ENCODE assay signal across 1 cellular context in the genomic region with DNA sequence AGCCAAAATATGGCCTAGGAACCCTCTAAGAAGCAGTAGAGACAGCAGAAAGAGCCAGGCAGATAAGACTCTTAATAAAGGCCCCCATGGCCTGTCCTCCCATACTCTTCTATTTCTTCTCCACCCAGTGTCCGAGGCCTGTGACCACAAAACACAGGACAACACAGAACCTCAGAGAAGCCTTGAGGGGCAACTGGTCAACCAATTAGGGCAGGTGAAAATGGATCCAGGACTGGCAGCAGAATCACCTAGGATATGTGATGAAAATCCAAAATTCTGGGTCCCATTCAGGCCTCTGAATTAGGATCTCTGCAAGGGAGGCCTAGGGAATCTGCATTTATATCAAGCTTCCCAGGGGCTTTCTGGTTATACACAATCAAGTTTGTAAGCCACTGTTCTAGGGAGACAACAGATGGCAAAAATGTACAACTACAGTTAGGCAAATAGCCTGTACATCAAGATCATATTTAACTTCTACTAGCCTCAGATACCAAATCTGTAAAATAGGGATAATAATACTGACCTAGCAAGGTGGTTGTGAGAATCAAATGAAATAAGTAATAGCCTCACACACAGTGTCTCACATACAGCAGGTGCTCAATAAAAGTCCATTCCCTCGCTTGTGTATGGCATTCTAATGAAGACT.
TF ChIP-seq lines count a peak whose summit lies in the region.

No MANE protein-coding gene starts in this region.

TF ChIP-seq in K562, 482 proteins besides CTCF, POLR2A, EP300 and RAD21:
- TF ChIP-seq, protein P1, sequence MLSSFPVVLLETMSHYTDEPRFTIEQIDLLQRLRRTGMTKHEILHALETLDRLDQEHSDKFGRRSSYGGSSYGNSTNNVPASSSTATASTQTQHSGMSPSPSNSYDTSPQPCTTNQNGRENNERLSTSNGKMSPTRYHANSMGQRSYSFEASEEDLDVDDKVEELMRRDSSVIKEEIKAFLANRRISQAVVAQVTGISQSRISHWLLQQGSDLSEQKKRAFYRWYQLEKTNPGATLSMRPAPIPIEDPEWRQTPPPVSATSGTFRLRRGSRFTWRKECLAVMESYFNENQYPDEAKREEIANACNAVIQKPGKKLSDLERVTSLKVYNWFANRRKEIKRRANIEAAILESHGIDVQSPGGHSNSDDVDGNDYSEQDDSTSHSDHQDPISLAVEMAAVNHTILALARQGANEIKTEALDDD (IDR thresholded peaks at IDR 0.05): no peak
- TF ChIP-seq, protein P2, sequence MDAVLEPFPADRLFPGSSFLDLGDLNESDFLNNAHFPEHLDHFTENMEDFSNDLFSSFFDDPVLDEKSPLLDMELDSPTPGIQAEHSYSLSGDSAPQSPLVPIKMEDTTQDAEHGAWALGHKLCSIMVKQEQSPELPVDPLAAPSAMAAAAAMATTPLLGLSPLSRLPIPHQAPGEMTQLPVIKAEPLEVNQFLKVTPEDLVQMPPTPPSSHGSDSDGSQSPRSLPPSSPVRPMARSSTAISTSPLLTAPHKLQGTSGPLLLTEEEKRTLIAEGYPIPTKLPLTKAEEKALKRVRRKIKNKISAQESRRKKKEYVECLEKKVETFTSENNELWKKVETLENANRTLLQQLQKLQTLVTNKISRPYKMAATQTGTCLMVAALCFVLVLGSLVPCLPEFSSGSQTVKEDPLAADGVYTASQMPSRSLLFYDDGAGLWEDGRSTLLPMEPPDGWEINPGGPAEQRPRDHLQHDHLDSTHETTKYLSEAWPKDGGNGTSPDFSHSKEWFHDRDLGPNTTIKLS (IDR thresholded peaks at IDR 0.05; ENCODE audit: borderline replicate concordance, low read depth): 0 out of 2 replicates have a peak, but pooled peaks have one; percentile 10
- TF ChIP-seq TEAD4 (IDR thresholded peaks at IDR 0.05; ENCODE audit: low read length): no peak
- no peak for TF ChIP-seq TEAD4 (CRISPR knock-in tag; IDR thresholded peaks at IDR 0.05; ENCODE audit: borderline replicate concordance)
- TF ChIP-seq ZNF124 (CRISPR knock-in tag; IDR thresholded peaks at IDR 0.05): no peak
- 0 out of 2 replicates have a peak, but pooled peaks have one; percentile 21 for TF ChIP-seq GABPA (tag; conservative IDR thresholded peaks at IDR 0.05; ENCODE audit: low read depth)
- peak; percentile 81 for TF ChIP-seq BCOR (IDR thresholded peaks at IDR 0.05)
- no peak for TF ChIP-seq ELF2 (CRISPR knock-in tag; IDR thresholded peaks at IDR 0.05)
- TF ChIP-seq ZKSCAN8 (CRISPR knock-in tag; IDR thresholded peaks at IDR 0.05): peak; percentile 98
- TF ChIP-seq, protein P3, sequence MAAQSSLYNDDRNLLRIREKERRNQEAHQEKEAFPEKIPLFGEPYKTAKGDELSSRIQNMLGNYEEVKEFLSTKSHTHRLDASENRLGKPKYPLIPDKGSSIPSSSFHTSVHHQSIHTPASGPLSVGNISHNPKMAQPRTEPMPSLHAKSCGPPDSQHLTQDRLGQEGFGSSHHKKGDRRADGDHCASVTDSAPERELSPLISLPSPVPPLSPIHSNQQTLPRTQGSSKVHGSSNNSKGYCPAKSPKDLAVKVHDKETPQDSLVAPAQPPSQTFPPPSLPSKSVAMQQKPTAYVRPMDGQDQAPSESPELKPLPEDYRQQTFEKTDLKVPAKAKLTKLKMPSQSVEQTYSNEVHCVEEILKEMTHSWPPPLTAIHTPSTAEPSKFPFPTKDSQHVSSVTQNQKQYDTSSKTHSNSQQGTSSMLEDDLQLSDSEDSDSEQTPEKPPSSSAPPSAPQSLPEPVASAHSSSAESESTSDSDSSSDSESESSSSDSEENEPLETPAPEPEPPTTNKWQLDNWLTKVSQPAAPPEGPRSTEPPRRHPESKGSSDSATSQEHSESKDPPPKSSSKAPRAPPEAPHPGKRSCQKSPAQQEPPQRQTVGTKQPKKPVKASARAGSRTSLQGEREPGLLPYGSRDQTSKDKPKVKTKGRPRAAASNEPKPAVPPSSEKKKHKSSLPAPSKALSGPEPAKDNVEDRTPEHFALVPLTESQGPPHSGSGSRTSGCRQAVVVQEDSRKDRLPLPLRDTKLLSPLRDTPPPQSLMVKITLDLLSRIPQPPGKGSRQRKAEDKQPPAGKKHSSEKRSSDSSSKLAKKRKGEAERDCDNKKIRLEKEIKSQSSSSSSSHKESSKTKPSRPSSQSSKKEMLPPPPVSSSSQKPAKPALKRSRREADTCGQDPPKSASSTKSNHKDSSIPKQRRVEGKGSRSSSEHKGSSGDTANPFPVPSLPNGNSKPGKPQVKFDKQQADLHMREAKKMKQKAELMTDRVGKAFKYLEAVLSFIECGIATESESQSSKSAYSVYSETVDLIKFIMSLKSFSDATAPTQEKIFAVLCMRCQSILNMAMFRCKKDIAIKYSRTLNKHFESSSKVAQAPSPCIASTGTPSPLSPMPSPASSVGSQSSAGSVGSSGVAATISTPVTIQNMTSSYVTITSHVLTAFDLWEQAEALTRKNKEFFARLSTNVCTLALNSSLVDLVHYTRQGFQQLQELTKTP (IDR thresholded peaks at IDR 0.05; ENCODE audit: low read depth in 1 of 2, partially characterized antibody in 2 of 2): no peak
- TF ChIP-seq KAT7 (CRISPR knock-in tag; IDR thresholded peaks at IDR 0.05; ENCODE audit: borderline replicate concordance): 0 out of 2 replicates have a peak, but pooled peaks have one; percentile 30
- TF ChIP-seq FOXK2 (conservative IDR thresholded peaks at IDR 0.05 in 1 of 2, IDR thresholded peaks at IDR 0.05 in 1 of 2; ENCODE audit: low read depth in 2 of 2): no peak
- TF ChIP-seq, protein P4, sequence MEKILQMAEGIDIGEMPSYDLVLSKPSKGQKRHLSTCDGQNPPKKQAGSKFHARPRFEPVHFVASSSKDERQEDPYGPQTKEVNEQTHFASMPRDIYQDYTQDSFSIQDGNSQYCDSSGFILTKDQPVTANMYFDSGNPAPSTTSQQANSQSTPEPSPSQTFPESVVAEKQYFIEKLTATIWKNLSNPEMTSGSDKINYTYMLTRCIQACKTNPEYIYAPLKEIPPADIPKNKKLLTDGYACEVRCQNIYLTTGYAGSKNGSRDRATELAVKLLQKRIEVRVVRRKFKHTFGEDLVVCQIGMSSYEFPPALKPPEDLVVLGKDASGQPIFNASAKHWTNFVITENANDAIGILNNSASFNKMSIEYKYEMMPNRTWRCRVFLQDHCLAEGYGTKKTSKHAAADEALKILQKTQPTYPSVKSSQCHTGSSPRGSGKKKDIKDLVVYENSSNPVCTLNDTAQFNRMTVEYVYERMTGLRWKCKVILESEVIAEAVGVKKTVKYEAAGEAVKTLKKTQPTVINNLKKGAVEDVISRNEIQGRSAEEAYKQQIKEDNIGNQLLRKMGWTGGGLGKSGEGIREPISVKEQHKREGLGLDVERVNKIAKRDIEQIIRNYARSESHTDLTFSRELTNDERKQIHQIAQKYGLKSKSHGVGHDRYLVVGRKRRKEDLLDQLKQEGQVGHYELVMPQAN (IDR thresholded peaks at IDR 0.05; ENCODE audit: borderline replicate concordance): 0 out of 2 replicates have a peak, but pooled peaks have one; percentile 17
- TF ChIP-seq, protein P5, sequence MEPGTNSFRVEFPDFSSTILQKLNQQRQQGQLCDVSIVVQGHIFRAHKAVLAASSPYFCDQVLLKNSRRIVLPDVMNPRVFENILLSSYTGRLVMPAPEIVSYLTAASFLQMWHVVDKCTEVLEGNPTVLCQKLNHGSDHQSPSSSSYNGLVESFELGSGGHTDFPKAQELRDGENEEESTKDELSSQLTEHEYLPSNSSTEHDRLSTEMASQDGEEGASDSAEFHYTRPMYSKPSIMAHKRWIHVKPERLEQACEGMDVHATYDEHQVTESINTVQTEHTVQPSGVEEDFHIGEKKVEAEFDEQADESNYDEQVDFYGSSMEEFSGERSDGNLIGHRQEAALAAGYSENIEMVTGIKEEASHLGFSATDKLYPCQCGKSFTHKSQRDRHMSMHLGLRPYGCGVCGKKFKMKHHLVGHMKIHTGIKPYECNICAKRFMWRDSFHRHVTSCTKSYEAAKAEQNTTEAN (CRISPR knock-in tag; IDR thresholded peaks at IDR 0.05): no peak
- no peak for TF ChIP-seq HNRNPLL (IDR thresholded peaks at IDR 0.05; ENCODE audit: low read depth, low read length, poor library complexity, severe bottlenecking)
- 0 out of 4 replicates have a peak, but pooled peaks of 1 of the 2 experiments have one; percentile 20 for TF ChIP-seq MAZ (CRISPR knock-in tag; conservative IDR thresholded peaks at IDR 0.05 in 1 of 2, IDR thresholded peaks at IDR 0.05 in 1 of 2)
- no peak for TF ChIP-seq SIX5 (IDR thresholded peaks at IDR 0.05; ENCODE audit: borderline replicate concordance in 1 of 2, insufficient read depth in 1 of 2, low read depth in 1 of 2, low read length in 2 of 2)
- TF ChIP-seq, protein P6, sequence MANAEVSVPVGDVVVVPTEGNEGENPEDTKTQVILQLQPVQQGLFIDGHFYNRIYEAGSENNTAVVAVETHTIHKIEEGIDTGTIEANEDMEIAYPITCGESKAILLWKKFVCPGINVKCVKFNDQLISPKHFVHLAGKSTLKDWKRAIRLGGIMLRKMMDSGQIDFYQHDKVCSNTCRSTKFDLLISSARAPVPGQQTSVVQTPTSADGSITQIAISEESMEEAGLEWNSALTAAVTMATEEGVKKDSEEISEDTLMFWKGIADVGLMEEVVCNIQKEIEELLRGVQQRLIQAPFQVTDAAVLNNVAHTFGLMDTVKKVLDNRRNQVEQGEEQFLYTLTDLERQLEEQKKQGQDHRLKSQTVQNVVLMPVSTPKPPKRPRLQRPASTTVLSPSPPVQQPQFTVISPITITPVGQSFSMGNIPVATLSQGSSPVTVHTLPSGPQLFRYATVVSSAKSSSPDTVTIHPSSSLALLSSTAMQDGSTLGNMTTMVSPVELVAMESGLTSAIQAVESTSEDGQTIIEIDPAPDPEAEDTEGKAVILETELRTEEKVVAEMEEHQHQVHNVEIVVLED (CRISPR knock-in tag; IDR thresholded peaks at IDR 0.05): no peak
- no peak for TF ChIP-seq KDM2B (CRISPR knock-in tag; IDR thresholded peaks at IDR 0.05)
- TF ChIP-seq ETV5 (CRISPR knock-in tag; IDR thresholded peaks at IDR 0.05; ENCODE audit: low read depth): no peak
- no peak for TF ChIP-seq TGIF2 (CRISPR knock-in tag; IDR thresholded peaks at IDR 0.05)
- TF ChIP-seq ZNF197 (CRISPR knock-in tag; IDR thresholded peaks at IDR 0.05; ENCODE audit: low read depth): peak; percentile 70; the same call in 1 of the 2 replicates
- TF ChIP-seq ZNF24 (IDR thresholded peaks at IDR 0.05): 0 out of 2 replicates have a peak, but pooled peaks have one; percentile 60
- no peak for TF ChIP-seq SOX6 (IDR thresholded peaks at IDR 0.05)
- TF ChIP-seq ZNF589 (CRISPR knock-in tag; IDR thresholded peaks at IDR 0.05; ENCODE audit: low read depth): no peak
- TF ChIP-seq, protein P7, sequence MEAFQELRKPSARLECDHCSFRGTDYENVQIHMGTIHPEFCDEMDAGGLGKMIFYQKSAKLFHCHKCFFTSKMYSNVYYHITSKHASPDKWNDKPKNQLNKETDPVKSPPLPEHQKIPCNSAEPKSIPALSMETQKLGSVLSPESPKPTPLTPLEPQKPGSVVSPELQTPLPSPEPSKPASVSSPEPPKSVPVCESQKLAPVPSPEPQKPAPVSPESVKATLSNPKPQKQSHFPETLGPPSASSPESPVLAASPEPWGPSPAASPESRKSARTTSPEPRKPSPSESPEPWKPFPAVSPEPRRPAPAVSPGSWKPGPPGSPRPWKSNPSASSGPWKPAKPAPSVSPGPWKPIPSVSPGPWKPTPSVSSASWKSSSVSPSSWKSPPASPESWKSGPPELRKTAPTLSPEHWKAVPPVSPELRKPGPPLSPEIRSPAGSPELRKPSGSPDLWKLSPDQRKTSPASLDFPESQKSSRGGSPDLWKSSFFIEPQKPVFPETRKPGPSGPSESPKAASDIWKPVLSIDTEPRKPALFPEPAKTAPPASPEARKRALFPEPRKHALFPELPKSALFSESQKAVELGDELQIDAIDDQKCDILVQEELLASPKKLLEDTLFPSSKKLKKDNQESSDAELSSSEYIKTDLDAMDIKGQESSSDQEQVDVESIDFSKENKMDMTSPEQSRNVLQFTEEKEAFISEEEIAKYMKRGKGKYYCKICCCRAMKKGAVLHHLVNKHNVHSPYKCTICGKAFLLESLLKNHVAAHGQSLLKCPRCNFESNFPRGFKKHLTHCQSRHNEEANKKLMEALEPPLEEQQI (IDR thresholded peaks at IDR 0.05): no peak
- TF ChIP-seq ZNF561 (CRISPR knock-in tag; conservative IDR thresholded peaks at IDR 0.05): no peak
- no peak for TF ChIP-seq ZNF3 (CRISPR knock-in tag; IDR thresholded peaks at IDR 0.05)
- no peak for TF ChIP-seq ZNF584 (CRISPR knock-in tag; IDR thresholded peaks at IDR 0.05; ENCODE audit: low read depth)
- TF ChIP-seq RBM25 (IDR thresholded peaks at IDR 0.05; ENCODE audit: low read depth, low read length, severe bottlenecking): peak; percentile 44
- no peak for TF ChIP-seq NCOR1 (IDR thresholded peaks at IDR 0.05)
- peak; percentile 93 for TF ChIP-seq ADNP (tag; IDR thresholded peaks at IDR 0.05)
- TF ChIP-seq CBX1 (IDR thresholded peaks at IDR 0.05; ENCODE audit: low read depth): 0 out of 2 replicates have a peak, but pooled peaks have one; percentile 11
- TF ChIP-seq ZFX (CRISPR knock-in tag; IDR thresholded peaks at IDR 0.05): peak; percentile 48; the same call in 1 of the 2 replicates
- TF ChIP-seq HNRNPK (IDR thresholded peaks at IDR 0.05; ENCODE audit: low read depth, low read length, poor library complexity, severe bottlenecking): no peak
- TF ChIP-seq, protein P8, sequence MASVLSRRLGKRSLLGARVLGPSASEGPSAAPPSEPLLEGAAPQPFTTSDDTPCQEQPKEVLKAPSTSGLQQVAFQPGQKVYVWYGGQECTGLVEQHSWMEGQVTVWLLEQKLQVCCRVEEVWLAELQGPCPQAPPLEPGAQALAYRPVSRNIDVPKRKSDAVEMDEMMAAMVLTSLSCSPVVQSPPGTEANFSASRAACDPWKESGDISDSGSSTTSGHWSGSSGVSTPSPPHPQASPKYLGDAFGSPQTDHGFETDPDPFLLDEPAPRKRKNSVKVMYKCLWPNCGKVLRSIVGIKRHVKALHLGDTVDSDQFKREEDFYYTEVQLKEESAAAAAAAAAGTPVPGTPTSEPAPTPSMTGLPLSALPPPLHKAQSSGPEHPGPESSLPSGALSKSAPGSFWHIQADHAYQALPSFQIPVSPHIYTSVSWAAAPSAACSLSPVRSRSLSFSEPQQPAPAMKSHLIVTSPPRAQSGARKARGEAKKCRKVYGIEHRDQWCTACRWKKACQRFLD (CRISPR knock-in tag; IDR thresholded peaks at IDR 0.05): peak; percentile 56; the same call in 1 of the 2 replicates
- no peak for TF ChIP-seq U2AF1 (optimal IDR thresholded peaks at IDR 0.05; ENCODE audit: low read depth, low read length)
- TF ChIP-seq ZNF77 (CRISPR knock-in tag; IDR thresholded peaks at IDR 0.05): no peak
